8 cellular contexts compared by ENCODE assay signal in genomic region chr2:88690591-88691338, GRCh38. TPM values are rescaled to one million over a fixed set of nuclear protein-coding genes. Genes with fewer than 3 reads are reported as not detected.
A peak's percentile ranks its signal among the peaks of the same experiment; 100 is the strongest.
DNase-seq lines count a peak whose midpoint lies in the region; ATAC-seq, FAIRE-seq and TF ChIP-seq lines count a peak whose summit lies in the region.

No MANE protein-coding gene starts in this region.

- H2BK5ac ChIP-seq in H1 (ENCODE audit: low read depth, low read length) = peak overlapping the region; percentile 80; the same call in 1 of the 2 replicates

- H3K9me3 Mint-ChIP-seq in natural killer cell = no peaks in the 10 kb centered on the region

- H3K4me1 Mint-ChIP-seq in natural killer cell = peaks cover 46 to 53% of the 10 kb centered on the region in 2 donors

- H3K18ac ChIP-seq in H1 (ENCODE audit: extremely low read depth, low read length) = peak overlapping the region; percentile 98

- H3K14ac ChIP-seq in H1 (ENCODE audit: insufficient read length) = no peak overlapping the region

- H2AFZ ChIP-seq in H1 (ENCODE audit: low read length) = peak overlapping the region; percentile 97

- no peak overlapping the region for H2BK120ac ChIP-seq in H1 (replicated peaks; ENCODE audit: low read depth, low read length)

- H3K36me3 Mint-ChIP-seq in natural killer cell = no peaks in the 10 kb centered on the region

- H2BK15ac ChIP-seq in H1 (ENCODE audit: low read length) = no peak overlapping the region

- TF ChIP-seq POLR2A in H1 (IDR thresholded peaks at IDR 0.05; ENCODE audit: control extremely low read depth in 1 of 2, low read depth in 2 of 2, low read length in 2 of 2) = no peak
- no peak for TF ChIP-seq POLR2A in thyroid gland (IDR thresholded peaks at IDR 0.05)

- no peak for FAIRE-seq in H1 (lab: Jason Lieb, UNC)

- H3K4me3 ChIP-seq in BJ (ENCODE audit: low read depth, low read length) = peak overlapping the region; percentile 97
- H3K4me3 ChIP-seq in H1 (ENCODE audit: extremely low read depth in 1 of 4, insufficient read depth in 2 of 4, low read depth in 3 of 4, low read length in 4 of 4) = peak overlapping the region; percentile 80 to 95 (median 88)
- peak overlapping the region; percentile 11 to 74 (median 60) for H3K4me3 ChIP-seq in thyroid gland (replicated peaks in 1 of 3)

- no peak overlapping the region for H4K91ac ChIP-seq in H1 (replicated peaks; ENCODE audit: insufficient read length, low read length)

- intact Hi-C loops in natural killer cell (cut with micrococcal nuclease) (loop anchor here (2.0 kb wide), 1 partner anchor 64 kb away; the partner anchor contains the start of gene EIF2AK3), thyroid gland (cut with DNase I) (no loop called here)

- peaks cover 0 to 2% of the 10 kb centered on the region in 2 experiments for H4K20me1 ChIP-seq in H1 (replicated peaks in 1 of 2; ENCODE audit: control insufficient read depth in 1 of 2, insufficient read depth in 2 of 2, low read length in 2 of 2)

- peak overlapping the region; percentile 98 for H3K4me3 Mint-ChIP-seq in natural killer cell

- H3K27ac ChIP-seq in H1 (ENCODE audit: low read depth, low read length) (peak overlapping the region; percentile 86), thyroid gland (peak overlapping the region; percentile 57 to 77 (median 75))

- peak; percentile 17 for ATAC-seq in GM19328 (IDR thresholded peaks at IDR 0.05; ENCODE audit: unreplicated experiment)
- ATAC-seq in natural killer cell = peak in 1 of 3 donors; percentile 14
- ATAC-seq in GM21576 (IDR thresholded peaks at IDR 0.05; ENCODE audit: unreplicated experiment) = no peak

- H4K5ac ChIP-seq in H1 (ENCODE audit: insufficient read length, low read depth, low read length) = no peak overlapping the region

- H3K27me3 ChIP-seq in BJ (ENCODE audit: control insufficient read depth, insufficient read depth, low read length) = no peaks in the 10 kb centered on the region
- no peaks in the 10 kb centered on the region for H3K27me3 ChIP-seq in H1 (replicated peaks in 1 of 4; ENCODE audit: control insufficient read depth in 3 of 4, extremely low read depth in 1 of 4, insufficient read depth in 3 of 4, low read length in 3 of 4)
- no peaks in the 10 kb centered on the region for H3K27me3 ChIP-seq in thyroid gland

- peak overlapping the region; percentile 92 to 95 for H3K4me2 ChIP-seq in H1 (ENCODE audit: insufficient read depth in 1 of 2, low read depth in 2 of 2, low read length in 2 of 2)

- POLR2A ChIA-PET in BJ (lab: Charles Lee) (no interaction called here), H1 (lab: Charles Lee; ENCODE audit: partially characterized antibody) (interaction anchor here (0.5 to 1.4 kb wide), 2 partner anchors 16 to 91 kb away, joined by 3 read pairs; no protein-coding TSS in a partner anchor)

- peak overlapping the region; percentile 63 to 84 (median 78) for H3K9ac ChIP-seq in H1 (replicated peaks in 1 of 4; ENCODE audit: extremely low read depth in 1 of 4, low read depth in 3 of 4, low read length in 3 of 4)

- 50% methylated on average over 20 of the region's 20 CpGs; no CpG with 5 or more reads in 1 of the 2 experiments for WGBS in H1 (ENCODE audit: extremely low coverage in 1 of 2, insufficient coverage in 1 of 2, insufficient read length in 1 of 2, insufficient replicate concordance in 2 of 2, low coverage in 1 of 2, low lambda C conversion rate in 2 of 2, missing lambda C conversion rate in 1 of 2), 2 experiments
- 38 to 53% methylated on average over 14 to 19 of the region's 20 CpGs for WGBS in thyroid gland, 2 donors

- peaks cover 20 to 42% of the 10 kb centered on the region in 2 experiments for H3K79me2 ChIP-seq in H1 (ENCODE audit: control insufficient read depth in 1 of 2, insufficient read depth in 2 of 2, low read length in 2 of 2)

- H3K4me1 ChIP-seq in H1 (replicated peaks in 1 of 4; ENCODE audit: control insufficient read depth in 3 of 4, insufficient read depth in 4 of 4, low read length in 3 of 4) (peaks cover 0 to 4% (median 0%) of the 10 kb centered on the region in 4 experiments; a peak in 1 of 7 replicates), thyroid gland (peaks cover 9 to 10% of the 10 kb centered on the region in 2 donors)

- TF ChIP-seq EP300 in H1 (IDR thresholded peaks at IDR 0.05; ENCODE audit: borderline replicate concordance in 1 of 2, low read depth in 2 of 2, low read length in 2 of 2) = no peak

- peaks cover 15% of the 10 kb centered on the region for H3K79me1 ChIP-seq in H1 (ENCODE audit: low read depth, low read length)

- DNase-seq in BJ (ENCODE audit: low read depth) = no peak
- DNase-seq in HT-29 (ENCODE audit: low spot score) = peak; percentile 69
- peak; percentile 28 for DNase-seq in activated CD4-positive, alpha-beta T cell treated with anti-CD3 and anti-CD28 coated beads for 1 hour
- no peak for DNase-seq in H1 (ENCODE audit: low read depth in 1 of 2, low spot score in 2 of 2)
- no peak for DNase-seq in natural killer cell
- DNase-seq in thyroid gland = peak; percentile 62 to 65

- H3K23me2 ChIP-seq in H1 (ENCODE audit: low read depth, low read length) = peaks cover 5% of the 10 kb centered on the region

- H2BK20ac ChIP-seq in H1 (ENCODE audit: low read length) = no peak overlapping the region

- H2AK5ac ChIP-seq in H1 (ENCODE audit: low read depth, low read length) = no peak overlapping the region

- no peak overlapping the region for H2BK12ac ChIP-seq in H1 (ENCODE audit: low read depth, low read length)

- H3K27ac Mint-ChIP-seq in natural killer cell = peak overlapping the region; percentile 89 to 95

- TF ChIP-seq CTCF in BJ (IDR thresholded peaks at IDR 0.05; ENCODE audit: insufficient read depth, low read depth, low read length) (0 out of 2 replicates have a peak, but pooled peaks have one; percentile 9), H1 (IDR thresholded peaks at IDR 0.05; ENCODE audit: control extremely low read depth in 1 of 3, insufficient read depth in 1 of 3, low read depth in 1 of 3, low read length in 3 of 3) (peak in 2 of 3 experiments; percentile 18 to 24; a peak in 2 of 4 replicates), natural killer cell (IDR thresholded peaks at IDR 0.05) (no peak), thyroid gland (IDR thresholded peaks at IDR 0.05) (peak in 3 of 6 experiments; percentile 34 to 47 (median 44))

- H3K23ac ChIP-seq in H1 (ENCODE audit: insufficient read length) = no peak overlapping the region

- H3K36me3 ChIP-seq in BJ (ENCODE audit: control insufficient read depth, insufficient read depth, low read length) = no peaks in the 10 kb centered on the region
- H3K36me3 ChIP-seq in H1 (ENCODE audit: control insufficient read depth in 2 of 4, insufficient read depth in 4 of 4, low read length in 3 of 4) = peaks cover 0 to 14% (median 0%) of the 10 kb centered on the region in 4 experiments; a peak in 1 of 8 replicates
- H3K36me3 ChIP-seq in thyroid gland = no peaks in the 10 kb centered on the region

- peak overlapping the region; percentile 62 for H3K4ac ChIP-seq in H1 (replicated peaks; ENCODE audit: insufficient read length, low read depth, low read length)

- no peak overlapping the region for H3K56ac ChIP-seq in H1 (replicated peaks; ENCODE audit: insufficient read length, low read depth, low read length)

- no peaks in the 10 kb centered on the region for H3K27me3 Mint-ChIP-seq in natural killer cell (ENCODE audit: low read depth in 2 of 2)

- TF ChIP-seq RAD21 in H1 (IDR thresholded peaks at IDR 0.05 in 1 of 2, conservative IDR thresholded peaks at IDR 0.05 in 1 of 2; ENCODE audit: low read depth in 2 of 2, low read length in 2 of 2) = no peak

- H3K9me3 ChIP-seq in H1 (ENCODE audit: insufficient read depth in 2 of 2, low read depth in 1 of 2, low read length in 1 of 2) (peaks cover 17 to 19% of the 10 kb centered on the region in 2 experiments), thyroid gland (no peaks in the 10 kb centered on the region)

- CTCF ChIA-PET in BJ (lab: Yijun Ruan, JAX) = interaction anchor here (0.8 to 1.0 kb wide), 2 partner anchors 12 to 38 kb away, joined by 3 read pairs; no protein-coding TSS in a partner anchor
- CTCF ChIA-PET in H1 (lab: Charles Lee; ENCODE audit: partially characterized antibody) = interaction anchor here (1.1 to 5.7 kb wide), 2 partner anchors 18 to 21 kb away, joined by 3 to 44 read pairs; no protein-coding TSS in a partner anchor

- H4K8ac ChIP-seq in H1 (ENCODE audit: extremely low read depth, insufficient read depth, low read length) = no peak overlapping the region

TF ChIP-seq in H1, 55 proteins besides CTCF, POLR2A, EP300 and RAD21:
- TF ChIP-seq TCF12 (IDR thresholded peaks at IDR 0.05; ENCODE audit: low read depth, low read length) = no peak
- 0 out of 2 replicates have a peak, but pooled peaks have one; percentile 12 for TF ChIP-seq E2F6 (IDR thresholded peaks at IDR 0.05)

RNA-seq across cellular contexts. Expression of gene RPIA, which starts 0.7 kb away (rescaled TPM):
- 6.4 and 8.0 TPM in 2 replicates for polyA plus RNA-seq in BJ (2011; rRNA removed)
- polyA minus RNA-seq in BJ (2011; rRNA and poly(A)+ RNA removed) = 3.3 and 6.3 TPM in 2 replicates
- 12.5 and 15.7 TPM in 2 replicates for total RNA-seq in HT-29 (2014; rRNA removed; shearing (Covaris generic))
- 24.0 and 26.7 TPM in 2 replicates for total RNA-seq in H1 (2021; fragmentation: NEBNext Ultra II Directional; extraction: Animal tissue kit (Norgen Biotek cat#: 25700))
- 9.1 and 13.1 TPM in 2 replicates for polyA plus RNA-seq in H1 (2011; rRNA removed)
- polyA plus RNA-seq in H1 (2011; cell fraction: cytosol; rRNA removed) = 16.0 TPM
- polyA plus RNA-seq in H1 (2011; cell fraction: nucleus; rRNA removed) = 7.2 TPM
- polyA plus RNA-seq in H1 (2012, experiment 1 of 2) = 17.9 to 21.7 TPM (median 20.8 TPM) in 4 replicates
- polyA plus RNA-seq in H1 (2012, experiment 2 of 2) = 5.2 TPM
- 12.3 TPM for polyA plus RNA-seq in H1 (2013, experiment 1 of 2)
- 12.0 TPM for polyA plus RNA-seq in H1 (2013, experiment 2 of 2)
- 11.2 and 12.6 TPM in 2 replicates for polyA minus RNA-seq in H1 (2011; rRNA and poly(A)+ RNA removed)
- polyA minus RNA-seq in H1 (2011; cell fraction: cytosol; rRNA and poly(A)+ RNA removed) = 5.6 TPM
- 8.8 TPM for polyA minus RNA-seq in H1 (2011; cell fraction: nucleus; rRNA and poly(A)+ RNA removed)
- 10 to 100 TPM; 21.4 to 24.1 (median 22.4) TPM for total RNA-seq in natural killer cell
- 10 to 100 TPM in 1 of 4 donors, 1 to 10 TPM in 3; 4.2 to 10.0 (median 7.6) TPM for total RNA-seq in thyroid gland

Comparison
In these comparisons a context has a peak if more than half of its experiments do, and no peak if none do; other contexts are left out.
1. DNase-seq: peak in HT-29 (single experiment), activated CD4-positive, alpha-beta T cell treated with anti-CD3 and anti-CD28 coated beads for 1 hour (single experiment) and thyroid gland (2 of 2); none in BJ (single experiment), H1 (0 of 2) and natural killer cell (single experiment).
2. Peak in every context shown above with its lines, with median percentiles within 50 percentile points of each other: H3K4me3 ChIP-seq.